Comparison of ENCODE assay signal across 32 cellular contexts in the genomic region with DNA sequence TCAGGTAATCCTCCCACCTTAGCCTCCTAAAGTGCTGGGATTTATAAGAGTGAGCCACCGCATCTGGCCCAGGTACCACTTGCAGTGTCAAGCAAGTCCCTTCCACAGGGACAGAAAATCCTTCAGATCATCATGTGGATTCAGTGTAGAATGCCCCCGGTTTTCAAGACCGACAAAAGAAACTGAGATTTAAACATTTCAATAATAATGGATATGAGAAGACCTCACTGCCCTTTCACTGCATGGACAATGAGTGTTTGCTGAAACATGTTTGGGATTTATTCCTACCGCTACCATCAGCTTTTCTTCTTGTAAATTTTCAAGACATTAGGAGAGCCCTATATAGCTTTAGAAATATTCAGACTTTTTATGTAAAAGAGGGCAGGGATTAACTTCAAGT. TPM values are rescaled to one million over a fixed set of nuclear protein-coding genes. Genes with fewer than 3 reads are reported as not detected.
"Had no signal": no experiment of that assay in that cellular context is flagged by ENCODE, and none has a peak within 500 bp of the region (broad histone marks: within the 10 kb centered on the region; RNA-seq: fewer than 3 reads in every experiment).

No MANE protein-coding gene starts in this region.

- H3K27me3 Mint-ChIP-seq: stimulated activated memory B cell treated with anti-CD40 and anti-IgM and Interleukin-4, amounts not matched to agents 10 μg/mL and 1 μg/mL and 100 μg/mL, for 72 hours; stimulated activated naive B cell treated with anti-CD40 and anti-IgM and Interleukin-4, amounts not matched to agents 10 μg/mL and 1 μg/mL and 100 μg/mL, for 72 hours; stimulated activated naive CD8-positive, alpha-beta T cell treated with anti-CD3 and anti-CD28 coated beads, Interleukin-15, amount 100 ng/mL, for 72 hours; stimulated activated naive CD8-positive, alpha-beta T cell treated with anti-CD3 and anti-CD28 coated beads, Interleukin-15, Interleukin-2, amounts not matched to agents 100 ng/mL and 50 ng/mL, for 24 hours; type B pancreatic cell had no signal

- H3K4me3 Mint-ChIP-seq: stimulated activated effector memory CD8-positive, alpha-beta T cell treated with anti-CD3 and anti-CD28 coated beads, Interleukin-12 subunit alpha, Interleukin-12 subunit beta, amount 100 ng/mL, for 72 hours; stimulated activated memory B cell treated with anti-CD40 and anti-IgM and Interleukin-4, amounts not matched to agents 10 μg/mL and 1 μg/mL and 100 μg/mL, for 72 hours; stimulated activated naive B cell treated with anti-CD40 and anti-IgM and Interleukin-4, amounts not matched to agents 10 μg/mL and 1 μg/mL and 100 μg/mL, for 72 hours; stimulated activated naive CD8-positive, alpha-beta T cell treated with anti-CD3 and anti-CD28 coated beads, Interleukin-15, amount 100 ng/mL, for 72 hours; stimulated activated naive CD8-positive, alpha-beta T cell treated with anti-CD3 and anti-CD28 coated beads, Interleukin-15, Interleukin-2, amounts not matched to agents 100 ng/mL and 50 ng/mL, for 24 hours; type B pancreatic cell had no signal

- H3K36me3 ChIP-seq: thyroid gland, transverse colon, upper lobe of right lung, uterus, vagina had no signal

- H3K9me3 ChIP-seq: stomach, suprapubic skin, testis, thoracic aorta, thyroid gland, tibial artery, tibial nerve, transverse colon, upper lobe of left lung, upper lobe of right lung, uterus, vagina had no signal

- DNase-seq: stimulated activated CD4-positive, alpha-beta T cell treated with anti-CD3 and anti-CD28 coated beads, Interleukin-2, amount 100 ng/mL, for 48 hours; stimulated activated CD4-positive, alpha-beta T cell treated with anti-CD3 and anti-CD28 coated beads, Interleukin-4, amount 100 ng/mL, for 1 hour; stimulated activated CD4-positive, alpha-beta T cell treated with anti-CD3 and anti-CD28 coated beads, Interleukin-4, amount 100 ng/mL, for 24 hours; stimulated activated CD4-positive, alpha-beta T cell treated with anti-CD3 and anti-CD28 coated beads, Interleukin-4, amount 100 ng/mL, for 4 hours; stimulated activated CD8-positive, alpha-beta memory T cell treated with anti-CD3 and anti-CD28 coated beads, Interleukin-4, amount 100 ng/mL, for 48 hours; stimulated activated naive B cell treated with anti-CD40 and anti-IgM and Interleukin-4, amounts not matched to agents 10 μg/mL and 1 μg/mL and 100 μg/mL, for 72 hours; stimulated activated naive CD4-positive, alpha-beta T cell; stimulated activated naive CD4-positive, alpha-beta T cell treated with Interleukin-2 at 50 U/mL for 16 hours; stimulated activated naive CD8-positive, alpha-beta T cell treated with anti-CD3 and anti-CD28 coated beads, Interleukin-15, amount 100 ng/mL, for 72 hours; stimulated activated naive CD8-positive, alpha-beta T cell treated with anti-CD3 and anti-CD28 coated beads, Interleukin-15, Interleukin-2, amounts not matched to agents 100 U/mL and 50 U/mL, for 24 hours; stomach; substantia nigra; testis; thyroid gland; tibial artery; transverse colon; trophoblast cell; upper lobe of left lung; upper lobe of right lung; uterus had no signal

- ATAC-seq: stimulated activated effector memory CD8-positive, alpha-beta T cell treated with anti-CD3 and anti-CD28 coated beads, Interleukin-12 subunit alpha, Interleukin-12 subunit beta, amount 100 ng/mL, for 72 hours; stimulated activated memory B cell treated with anti-CD40 and anti-IgM and Interleukin-4, amounts not matched to agents 10 μg/mL and 1 μg/mL and 100 μg/mL, for 72 hours; stimulated activated naive B cell treated with anti-CD40 and anti-IgM and Interleukin-4, amounts not matched to agents 10 μg/mL and 1 μg/mL and 100 μg/mL, for 72 hours; stimulated activated naive CD8-positive, alpha-beta T cell treated with anti-CD3 and anti-CD28 coated beads, Interleukin-15, amount 100 ng/mL, for 72 hours; stimulated activated naive CD8-positive, alpha-beta T cell treated with anti-CD3 and anti-CD28 coated beads, Interleukin-15, Interleukin-2, amounts not matched to agents 100 U/mL and 50 U/mL, for 24 hours; upper lobe of right lung had no signal

- H3K4me1 ChIP-seq: upper lobe of right lung, uterus had no signal

- H3K4me3 ChIP-seq: stomach, suprapubic skin, testis, thoracic aorta, thyroid gland, tibial artery, tibial nerve, transverse colon, upper lobe of left lung, upper lobe of right lung, uterus, vagina had no signal

- H3K27me3 ChIP-seq: stomach, suprapubic skin, testis, thyroid gland, tibial artery, tibial nerve, transverse colon, upper lobe of left lung, upper lobe of right lung, uterus, vagina had no signal

- H3K9me3 Mint-ChIP-seq: stimulated activated effector memory CD8-positive, alpha-beta T cell treated with anti-CD3 and anti-CD28 coated beads, Interleukin-12 subunit alpha, Interleukin-12 subunit beta, amount 100 ng/mL, for 72 hours; stimulated activated memory B cell treated with anti-CD40 and anti-IgM and Interleukin-4, amounts not matched to agents 10 μg/mL and 1 μg/mL and 100 μg/mL, for 72 hours; stimulated activated naive B cell treated with anti-CD40 and anti-IgM and Interleukin-4, amounts not matched to agents 10 μg/mL and 1 μg/mL and 100 μg/mL, for 72 hours; stimulated activated naive CD8-positive, alpha-beta T cell treated with anti-CD3 and anti-CD28 coated beads, Interleukin-15, amount 100 ng/mL, for 72 hours; stimulated activated naive CD8-positive, alpha-beta T cell treated with anti-CD3 and anti-CD28 coated beads, Interleukin-15, Interleukin-2, amounts not matched to agents 100 ng/mL and 50 ng/mL, for 24 hours; type B pancreatic cell had no signal

- FAIRE-seq: urothelium cell line had no signal

- H3K27ac ChIP-seq: stomach, suprapubic skin, testis, thoracic aorta, thyroid gland, tibial artery, tibial nerve, transverse colon, upper lobe of left lung, upper lobe of right lung, uterus, vagina had no signal

- H3K36me3 Mint-ChIP-seq: type B pancreatic cell had no signal

- H3K27ac Mint-ChIP-seq: stimulated activated effector memory CD8-positive, alpha-beta T cell treated with anti-CD3 and anti-CD28 coated beads, Interleukin-12 subunit alpha, Interleukin-12 subunit beta, amount 100 ng/mL, for 72 hours; stimulated activated memory B cell treated with anti-CD40 and anti-IgM and Interleukin-4, amounts not matched to agents 10 μg/mL and 1 μg/mL and 100 μg/mL, for 72 hours; stimulated activated naive B cell treated with anti-CD40 and anti-IgM and Interleukin-4, amounts not matched to agents 10 μg/mL and 1 μg/mL and 100 μg/mL, for 72 hours; stimulated activated naive CD8-positive, alpha-beta T cell treated with anti-CD3 and anti-CD28 coated beads, Interleukin-15, amount 100 ng/mL, for 72 hours; stimulated activated naive CD8-positive, alpha-beta T cell treated with anti-CD3 and anti-CD28 coated beads, Interleukin-15, Interleukin-2, amounts not matched to agents 100 ng/mL and 50 ng/mL, for 24 hours; type B pancreatic cell had no signal

RNA-seq across cellular contexts. Expression of a gene that starts 41.5 kb away (rescaled TPM):
- total RNA-seq: stomach, subcutaneous adipose tissue, thyroid gland, tibial nerve, transverse colon, upper lobe of left lung, upper lobe of right lung, ureter, urinary bladder, uterus, vagina had no signal
- polyA plus RNA-seq: stomach, urinary bladder had no signal
